9 cellular contexts compared by ENCODE assay signal in the genomic region with DNA sequence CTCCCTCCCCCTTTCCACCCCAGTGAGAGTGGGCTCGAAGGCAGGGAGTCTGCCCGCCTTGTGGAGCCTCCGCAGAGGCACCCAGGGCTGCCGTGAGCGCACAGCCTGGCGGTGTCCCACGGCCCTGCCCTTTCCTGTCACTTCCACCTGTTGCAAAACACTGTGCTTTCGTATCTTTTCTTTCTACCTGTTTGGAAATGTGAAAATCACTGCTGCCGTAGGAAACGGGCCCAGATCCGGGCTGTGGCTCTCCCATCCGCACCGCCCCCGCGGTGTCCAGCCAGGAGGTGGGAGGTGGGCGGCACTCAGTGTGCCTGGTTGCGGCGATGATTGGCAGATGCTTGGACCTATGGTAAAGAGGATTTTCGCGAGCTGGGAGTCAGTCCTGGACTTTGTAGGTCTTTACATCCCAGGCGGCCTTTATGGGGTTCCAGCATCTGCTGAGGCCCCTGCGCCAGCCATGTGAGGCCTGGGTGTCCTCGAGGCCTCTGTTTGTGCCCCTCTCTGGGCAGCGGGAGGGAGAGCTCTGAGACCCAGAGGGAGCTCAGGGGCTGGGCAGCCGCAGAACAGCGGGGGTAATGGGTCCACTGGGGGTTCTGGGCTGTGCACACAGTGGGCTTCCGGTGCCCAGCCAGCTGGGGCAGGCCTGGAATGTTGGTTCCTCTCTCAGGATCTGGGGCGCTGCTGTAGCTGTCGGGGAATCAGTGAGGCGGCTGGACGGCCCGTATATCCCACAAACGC. TPM values are rescaled to one million over a fixed set of nuclear protein-coding genes. Genes with fewer than 3 reads are reported as not detected.
DNase-seq lines count a peak whose midpoint lies in the region; ATAC-seq and TF ChIP-seq lines count a peak whose summit lies in the region.
"Had no signal": no experiment of that assay in that cellular context is flagged by ENCODE, and none has a peak within 500 bp of the region (broad histone marks: within the 10 kb centered on the region; RNA-seq: fewer than 3 reads in every experiment).

No MANE protein-coding gene starts in this region.

- TF ChIP-seq EP300 in sigmoid colon (IDR thresholded peaks at IDR 0.05), result no peak

- peaks cover 13% of the 10 kb centered on the region for H3K79me1 ChIP-seq in H9 (ENCODE audit: insufficient read depth, low read depth, low read length, poor library complexity, severe bottlenecking)

- no peaks in the 10 kb centered on the region for H3K27me3 Mint-ChIP-seq in H9 (ENCODE audit: low read depth)
- H3K27me3 Mint-ChIP-seq in WTC11 (ENCODE audit: low read depth), result no peaks in the 10 kb centered on the region
- H3K27me3 Mint-ChIP-seq: stimulated activated naive CD8-positive, alpha-beta T cell treated with anti-CD3 and anti-CD28 coated beads, Interleukin-15, Interleukin-2, amounts not matched to agents 100 ng/mL and 50 ng/mL, for 24 hours had no signal

- peak; percentile 67 for ATAC-seq in WTC11
- no peak for ATAC-seq in heart left ventricle
- no peak for ATAC-seq in HG02852 (IDR thresholded peaks at IDR 0.05; ENCODE audit: unreplicated experiment)

- no CpG with 5 or more reads among the region's 33 CpGs for WGBS in H9 (ENCODE audit: extremely low coverage, insufficient read length, low lambda C conversion rate)
- 81 to 87% (median 85%) methylated on average over 27 to 33 of the region's 33 CpGs for WGBS in heart left ventricle, 4 donors
- 57% methylated on average over 33 of the region's 33 CpGs for WGBS in prostate gland
- 87 to 89% methylated on average over 33 of the region's 33 CpGs for WGBS in sigmoid colon, 2 donors

- no peak for TF ChIP-seq CTCF in H9 (conservative IDR thresholded peaks at IDR 0.05)
- TF ChIP-seq CTCF in WTC11 (IDR thresholded peaks at IDR 0.05), result no peak
- TF ChIP-seq CTCF in heart left ventricle (IDR thresholded peaks at IDR 0.05), result no peak
- no peak for TF ChIP-seq CTCF in prostate gland (IDR thresholded peaks at IDR 0.05)
- TF ChIP-seq CTCF in sigmoid colon (IDR thresholded peaks at IDR 0.05), result no peak

- H3T11ph ChIP-seq in H9 (ENCODE audit: low read length), result no peak overlapping the region

- H3K4ac ChIP-seq in H9 (ENCODE audit: low read depth, low read length), result no peak overlapping the region; the same call in 1 of the 2 replicates

- DNase-seq in H9, result peak; percentile 79
- peak; percentile 68 for DNase-seq in WTC11 (ENCODE audit: low spot score)
- DNase-seq in heart left ventricle, result peak in 3 of 5 donors; percentile 33 to 58 (median 40)
- DNase-seq in prostate gland (ENCODE audit: low spot score), result peak; percentile 87
- no peak for DNase-seq in sigmoid colon
- DNase-seq in T-helper 9 cell, result no peak
- DNase-seq: stimulated activated CD4-positive, alpha-beta T cell treated with anti-CD3 and anti-CD28 coated beads, Interleukin-15, amount 100 ng/mL, for 24 hours had no signal

- no peak overlapping the region for H2BK15ac ChIP-seq in H9 (ENCODE audit: low read depth, low read length)

- H3K4me3 Mint-ChIP-seq in H9 (no peak overlapping the region), WTC11 (no peak overlapping the region)
- H3K4me3 Mint-ChIP-seq: stimulated activated naive CD8-positive, alpha-beta T cell treated with anti-CD3 and anti-CD28 coated beads, Interleukin-15, Interleukin-2, amounts not matched to agents 100 ng/mL and 50 ng/mL, for 24 hours had no signal

- H2BK5ac ChIP-seq in H9 (ENCODE audit: insufficient read length, low read length), result no peak overlapping the region

- H3K36me3 ChIP-seq in heart left ventricle (peaks cover 0 to 25% (median 4%) of the 10 kb centered on the region in 9 donors), prostate gland (no peaks in the 10 kb centered on the region), sigmoid colon (peaks cover 0 to 4% (median 0%) of the 10 kb centered on the region in 4 donors)

- H4K20me1 ChIP-seq in H9 (ENCODE audit: control insufficient read depth, insufficient read depth, insufficient read length), result peaks cover 4% of the 10 kb centered on the region

- no peak overlapping the region for H2BK12ac ChIP-seq in H9 (ENCODE audit: insufficient read length, low read depth, low read length)

- H3K4me2 ChIP-seq in H9 (ENCODE audit: insufficient read depth, insufficient read length, low read length), result no peak overlapping the region

- H2AK5ac ChIP-seq in H9 (ENCODE audit: insufficient read length, low read length), result no peak overlapping the region

- H3K23me2 ChIP-seq in H9 (ENCODE audit: insufficient read length, low read depth, low read length, poor library complexity, severe bottlenecking), result peaks cover 10% of the 10 kb centered on the region

- peak overlapping the region; percentile 48; the same call in 1 of the 2 replicates for H3K14ac ChIP-seq in H9 (ENCODE audit: insufficient read depth, low read length)

- H4K5ac ChIP-seq in H9 (ENCODE audit: insufficient read length, low read depth, low read length), result no peak overlapping the region

- H3K4me1 Mint-ChIP-seq in H9, result peaks cover 31 to 44% of the 10 kb centered on the region in 2 experiments
- peaks cover 43% of the 10 kb centered on the region for H3K4me1 Mint-ChIP-seq in WTC11

- H3K9me3 ChIP-seq in H9 (ENCODE audit: control insufficient read depth, low read depth, low read length), result no peaks in the 10 kb centered on the region
- H3K9me3 ChIP-seq in heart left ventricle, result no peaks in the 10 kb centered on the region
- H3K9me3 ChIP-seq in prostate gland, result no peaks in the 10 kb centered on the region
- no peaks in the 10 kb centered on the region for H3K9me3 ChIP-seq in sigmoid colon

- no peak overlapping the region for H4K91ac ChIP-seq in H9 (ENCODE audit: insufficient read length, low read depth, low read length)

- H3K27me3 ChIP-seq in H9 (ENCODE audit: insufficient read depth, low read length), result no peaks in the 10 kb centered on the region
- H3K27me3 ChIP-seq in heart left ventricle, result no peaks in the 10 kb centered on the region
- no peaks in the 10 kb centered on the region for H3K27me3 ChIP-seq in prostate gland (replicated peaks; ENCODE audit: insufficient read depth)
- H3K27me3 ChIP-seq in sigmoid colon, result no peaks in the 10 kb centered on the region

- H3K27ac ChIP-seq in H9 (ENCODE audit: insufficient read length, low read depth, low read length), result no peak overlapping the region
- H3K27ac ChIP-seq in heart left ventricle, result peak overlapping the region in 3 of 12 donors; percentile 6 to 96 (median 11)
- peak overlapping the region; percentile 53 to 67 for H3K27ac ChIP-seq in prostate gland
- H3K27ac ChIP-seq in sigmoid colon, result no peak overlapping the region

- no peak overlapping the region for H3K9ac ChIP-seq in H9 (ENCODE audit: extremely low read depth, insufficient read length, low read length)

- H2BK120ac ChIP-seq in H9 (ENCODE audit: low read depth, low read length, poor library complexity, severe bottlenecking), result no peak overlapping the region

- no peak overlapping the region for H2BK20ac ChIP-seq in H9 (ENCODE audit: low read depth, low read length, poor library complexity, severe bottlenecking)

- H2AFZ ChIP-seq in H9 (ENCODE audit: low read length), result no peak overlapping the region

- intact Hi-C loops in heart left ventricle (cut with DNase I), result no loop called here
- intact Hi-C loops in prostate gland (cut with DNase I), result no loop called here
- intact Hi-C loops in sigmoid colon (cut with DNase I), result no loop called here

- no peaks in the 10 kb centered on the region for H3K4me1 ChIP-seq in H9 (ENCODE audit: insufficient read depth, low read length)
- H3K4me1 ChIP-seq in heart left ventricle, result peaks cover 15 to 95% (median 76%) of the 10 kb centered on the region in 12 donors
- H3K4me1 ChIP-seq in prostate gland (replicated peaks), result peaks cover 44% of the 10 kb centered on the region
- peaks cover 4 to 88% (median 85%) of the 10 kb centered on the region in 4 donors for H3K4me1 ChIP-seq in sigmoid colon

- H3K4me3 ChIP-seq in heart left ventricle (no peak overlapping the region), prostate gland (no peak overlapping the region), sigmoid colon (no peak overlapping the region)

- H4K8ac ChIP-seq in H9 (replicated peaks; ENCODE audit: insufficient read length, low read depth, low read length), result no peak overlapping the region

- CTCF ChIA-PET in WTC11 (lab: Charles Lee), result interaction anchor here (0.6 to 1.9 kb wide), 10 partner anchors 9 to 477 kb away, joined by 3 to 7 read pairs (median 4); no protein-coding TSS in a partner anchor

- POLR2A ChIA-PET in WTC11 (lab: Charles Lee), result interaction anchor here (0.7 to 0.8 kb wide), 2 partner anchors 24 to 137 kb away, joined by 4 to 14 read pairs; no protein-coding TSS in a partner anchor

- H3K56ac ChIP-seq in H9 (ENCODE audit: insufficient read length, low read depth, low read length), result no peak overlapping the region

- H3K9me3 Mint-ChIP-seq in H9 (no peaks in the 10 kb centered on the region), WTC11 (no peaks in the 10 kb centered on the region)
- H3K9me3 Mint-ChIP-seq: stimulated activated naive CD8-positive, alpha-beta T cell treated with anti-CD3 and anti-CD28 coated beads, Interleukin-15, Interleukin-2, amounts not matched to agents 100 ng/mL and 50 ng/mL, for 24 hours had no signal

- TF ChIP-seq POLR2A in heart left ventricle (IDR thresholded peaks at IDR 0.05) (no peak), prostate gland (IDR thresholded peaks at IDR 0.05) (no peak), sigmoid colon (IDR thresholded peaks at IDR 0.05) (no peak)

- no peak overlapping the region for H3K18ac ChIP-seq in H9 (ENCODE audit: insufficient read length, low read depth, low read length)

- no peak overlapping the region for H3K23ac ChIP-seq in H9 (ENCODE audit: insufficient read length, low read depth, low read length)

- H3K27ac Mint-ChIP-seq in H9, result peak overlapping the region in 2 of 3 experiments; percentile 61 to 89; a peak in 4 of 7 replicates
- peak overlapping the region; percentile 98 for H3K27ac Mint-ChIP-seq in WTC11
- H3K27ac Mint-ChIP-seq: stimulated activated naive CD8-positive, alpha-beta T cell treated with anti-CD3 and anti-CD28 coated beads, Interleukin-15, Interleukin-2, amounts not matched to agents 100 ng/mL and 50 ng/mL, for 24 hours had no signal

- peaks cover 46% of the 10 kb centered on the region; the same call in 1 of the 2 replicates for H3K79me2 ChIP-seq in H9 (ENCODE audit: insufficient read depth, low read length)

- H3K36me3 Mint-ChIP-seq in H9 (ENCODE audit: insufficient read depth in 1 of 3, low read depth in 3 of 3) (peaks cover 8 to 31% (median 27%) of the 10 kb centered on the region in 3 experiments), WTC11 (peaks cover 17% of the 10 kb centered on the region)

RNA-seq across cellular contexts. Expression of a gene that starts 6.1 kb away (rescaled TPM):
- 74.3 and 75.5 TPM in 2 replicates for total RNA-seq in H9 (2021)
- total RNA-seq in WTC11 (2021), result 106 to 112 TPM (median 106 TPM) in 3 replicates
- 10 to 100 TPM; 44.7 to 92.0 (median 50.7) TPM for total RNA-seq in heart left ventricle
- 10 to 100 TPM; 49.1 to 56.4 TPM for polyA plus RNA-seq in heart left ventricle
- total RNA-seq in prostate gland, result 100 to 1,000 TPM in 1 of 2 donors, 10 to 100 TPM in 1; 75.1 to 157 TPM
- total RNA-seq in sigmoid colon, result 10 to 100 TPM; 36.4 to 51.0 (median 42.7) TPM
- polyA plus RNA-seq in sigmoid colon, result 10 to 100 TPM; 31.2 to 86.5 (median 41.8) TPM

RNA-seq across cellular contexts. Expression of a gene that starts 26.1 kb away (rescaled TPM):
- total RNA-seq in H9 (2021), result 25.6 and 28.4 TPM in 2 replicates
- total RNA-seq in WTC11 (2021), result 21.9 to 23.6 TPM (median 23.4 TPM) in 3 replicates
- 1 to 10 TPM in 6 of 9 donors, under 1 TPM in 3; 0.60 to 2.2 (median 1.8) TPM for total RNA-seq in heart left ventricle
- 1 to 10 TPM; 1.0 to 1.6 TPM for polyA plus RNA-seq in heart left ventricle
- 1 to 10 TPM in 1 of 2 donors, under 1 TPM in 1; 0.68 to 4.4 TPM for total RNA-seq in prostate gland
- total RNA-seq in sigmoid colon, result under 1 TPM in 3 of 4 donors, not detected in 1; 0.36 to 0.82 (median 0.81) TPM
- polyA plus RNA-seq in sigmoid colon, result under 1 TPM in 1 of 3 donors, not detected in 2; 0.36 TPM

RNA-seq across cellular contexts. Expression of a gene that starts 29.9 kb away (rescaled TPM):
- 179 and 191 TPM in 2 replicates for total RNA-seq in H9 (2021)
- total RNA-seq in WTC11 (2021), result 262 to 277 TPM (median 270 TPM) in 3 replicates
- total RNA-seq in heart left ventricle, result 100 to 1,000 TPM; 201 to 584 (median 450) TPM
- polyA plus RNA-seq in heart left ventricle, result 1,000 to 10,000 TPM in 1 of 2 donors, 100 to 1,000 TPM in 1; 459 to 1,034 TPM
- total RNA-seq in prostate gland, result 100 to 1,000 TPM; 109 to 151 TPM
- 100 to 1,000 TPM in 3 of 4 donors, 10 to 100 TPM in 1; 74.7 to 112 (median 104) TPM for total RNA-seq in sigmoid colon
- polyA plus RNA-seq in sigmoid colon, result 100 to 1,000 TPM; 294 to 390 (median 352) TPM

RNA-seq across cellular contexts. Expression of a gene that starts 36.7 kb away (rescaled TPM):
- total RNA-seq in H9 (2021), result 286 and 300 TPM in 2 replicates
- 189 to 190 TPM (median 189 TPM) in 3 replicates for total RNA-seq in WTC11 (2021)
- 100 to 1,000 TPM in 1 of 9 donors, 10 to 100 TPM in 8; 25.8 to 115 (median 60.5) TPM for total RNA-seq in heart left ventricle
- 10 to 100 TPM; 31.5 to 33.6 TPM for polyA plus RNA-seq in heart left ventricle
- 10 to 100 TPM; 35.8 to 42.9 TPM for total RNA-seq in prostate gland
- total RNA-seq in sigmoid colon, result 10 to 100 TPM; 14.6 to 70.3 (median 15.4) TPM
- polyA plus RNA-seq in sigmoid colon, result 10 to 100 TPM; 42.1 to 87.0 (median 57.7) TPM

RNA-seq across cellular contexts. Expression of a gene that starts 37.6 kb away (rescaled TPM):
- total RNA-seq in H9 (2021) (41.3 and 46.3 TPM in 2 replicates), WTC11 (2021) (40.7 to 57.3 TPM (median 48.0 TPM) in 3 replicates), heart left ventricle (10 to 100 TPM in 8 of 9 donors, 1 to 10 TPM in 1; 9.9 to 78.9 (median 20.0) TPM), prostate gland (10 to 100 TPM; 32.5 to 79.9 TPM), sigmoid colon (10 to 100 TPM in 3 of 4 donors, 1 to 10 TPM in 1; 6.8 to 91.9 (median 14.7) TPM)
- polyA plus RNA-seq in heart left ventricle (10 to 100 TPM; 10.1 to 18.7 TPM), sigmoid colon (10 to 100 TPM; 11.4 to 75.0 (median 14.8) TPM)

Comparison
In these comparisons a context has a peak if more than half of its experiments do, and no peak if none do; other contexts are left out.
1. DNase-seq: peak in H9 (single experiment), WTC11 (single experiment), heart left ventricle (3 of 5) and prostate gland (single experiment); none in sigmoid colon (single experiment) and T-helper 9 cell (single experiment).
2. H3K27ac ChIP-seq: peak in prostate gland (2 of 2); none in H9 (single experiment) and sigmoid colon (0 of 4).